Comparison of ENCODE assay signal across 1 cellular context in genomic region chr10:5469353-5470061, GRCh38.
TF ChIP-seq lines count a peak whose summit lies in the region.

No MANE protein-coding gene starts in this region.

TF ChIP-seq in SK-N-SH, 30 proteins besides CTCF, POLR2A, EP300 and RAD21:
- TF ChIP-seq TEAD4 (IDR thresholded peaks at IDR 0.05; ENCODE audit: borderline replicate concordance, insufficient read depth): no peak
- no peak for TF ChIP-seq JUND (IDR thresholded peaks at IDR 0.05)
- no peak for TF ChIP-seq IRF3 (IDR thresholded peaks at IDR 0.05; ENCODE audit: low read depth, low read length)
- TF ChIP-seq NFIC (IDR thresholded peaks at IDR 0.05; ENCODE audit: borderline replicate concordance): no peak
- TF ChIP-seq NRF1 (IDR thresholded peaks at IDR 0.05; ENCODE audit: low read depth, low read length): no peak
- no peak for TF ChIP-seq FOXM1 (IDR thresholded peaks at IDR 0.05; ENCODE audit: low read depth)
- TF ChIP-seq GABPA (IDR thresholded peaks at IDR 0.05; ENCODE audit: low read depth): no peak
- TF ChIP-seq ELF1 (IDR thresholded peaks at IDR 0.05): no peak
- no peak for TF ChIP-seq RFX5 (IDR thresholded peaks at IDR 0.05; ENCODE audit: low read length)
- no peak for TF ChIP-seq TAF1 (IDR thresholded peaks at IDR 0.05; ENCODE audit: borderline replicate concordance, low read depth, low read length)
- TF ChIP-seq FOSL2 (IDR thresholded peaks at IDR 0.05; ENCODE audit: borderline replicate concordance, low read depth): no peak
- no peak for TF ChIP-seq EZH2phosphoT487 (IDR thresholded peaks at IDR 0.05; ENCODE audit: borderline replicate concordance, low read depth)
- no peak for TF ChIP-seq GATA2 (CRISPR knock-in tag; IDR thresholded peaks at IDR 0.05)
- TF ChIP-seq POLR2AphosphoS5 (IDR thresholded peaks at IDR 0.05; ENCODE audit: low read depth, low read length): no peak
- TF ChIP-seq RXRA (IDR thresholded peaks at IDR 0.05; ENCODE audit: borderline replicate concordance, low read depth): no peak
- no peak for TF ChIP-seq YY1 (IDR thresholded peaks at IDR 0.05; ENCODE audit: low read depth)
- no peak for TF ChIP-seq CHD2 (IDR thresholded peaks at IDR 0.05; ENCODE audit: low read length, partially characterized antibody)
- TF ChIP-seq SMC3 (IDR thresholded peaks at IDR 0.05; ENCODE audit: low read depth, low read length): no peak
- no peak for TF ChIP-seq SIN3A (IDR thresholded peaks at IDR 0.05; ENCODE audit: borderline replicate concordance, low read depth, low read length)
TF ChIP-seq in SK-N-SH: peak in this region for 0.
